Comparison of ENCODE assay signal across 15 cellular contexts in the genomic region with DNA sequence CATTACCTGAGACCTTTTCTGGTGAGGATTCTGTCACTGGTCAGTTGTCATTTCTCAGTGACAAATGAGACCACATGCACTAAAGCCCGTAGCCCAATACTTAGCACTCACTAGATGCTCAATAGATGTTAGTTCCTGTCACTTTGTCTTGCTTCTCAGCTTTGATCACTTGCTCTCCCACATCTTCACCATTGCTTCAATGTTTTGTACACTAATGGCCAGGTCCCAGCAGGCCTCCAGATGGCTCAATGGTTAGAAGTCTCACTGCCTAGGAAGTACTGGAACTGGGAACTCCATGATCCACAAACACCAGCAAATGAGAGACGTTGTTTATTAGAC.
DNase-seq lines count a peak whose midpoint lies in the region; ATAC-seq and TF ChIP-seq lines count a peak whose summit lies in the region.
"Had no signal": no experiment of that assay in that cellular context is flagged by ENCODE, and none has a peak within 500 bp of the region (broad histone marks: within the 10 kb centered on the region; RNA-seq: fewer than 3 reads in every experiment).

No MANE protein-coding gene starts in this region.

- no peak overlapping the region for H4K5ac ChIP-seq in mesendoderm (ENCODE audit: low read length)

- H3K4me3 ChIP-seq in RWPE2 (ENCODE audit: severe bottlenecking) (no peak overlapping the region), coronary artery (no peak overlapping the region), mesendoderm (ENCODE audit: low read length) (no peak overlapping the region)
- H3K4me3 ChIP-seq: colonic mucosa had no signal

- no peak overlapping the region for H3K18ac ChIP-seq in mesendoderm (ENCODE audit: low read length)

- H3K79me2 ChIP-seq in mesendoderm (ENCODE audit: control insufficient read depth, insufficient read depth, low read length) = no peaks in the 10 kb centered on the region

- H2BK120ac ChIP-seq in mesendoderm (ENCODE audit: low read depth, low read length) = no peak overlapping the region

- DNase-seq in activated CD4-positive, alpha-beta T cell treated with anti-CD3 and anti-CD28 coated beads, Interleukin-2, amount 10 ng/mL, durations not matched to agents 7 days and 5 days = no peak
- no peak for DNase-seq in activated CD4-positive, alpha-beta T cell treated with anti-CD3 and anti-CD28 coated beads for 1 hour
- DNase-seq in RWPE2 (ENCODE audit: low spot score) (no peak), coronary artery (ENCODE audit: low spot score) (no peak), medulla oblongata (ENCODE audit: extremely low spot score) (no peak), mesendoderm (no peak)
- peak in 1 of 2 donors; percentile 66 for DNase-seq in stimulated activated effector memory CD8-positive, alpha-beta T cell treated with anti-CD3 and anti-CD28 coated beads, Interleukin-12 subunit alpha, Interleukin-12 subunit beta, amount 100 ng/mL, for 72 hours (ENCODE audit: low spot score in 2 of 2)
- DNase-seq: activated gamma-delta T cell, colonic mucosa, naive B cell, NCI-H1436, NCI-H526 treated with DMSO at 0.1 percent for 48 hours had no signal

- no CpG with 5 or more reads among the region's 2 CpGs for WGBS in mesendoderm (ENCODE audit: extremely low coverage, insufficient coverage, low lambda C conversion rate)

- H3K4me2 ChIP-seq in mesendoderm (ENCODE audit: low read length) = no peak overlapping the region

- H2BK5ac ChIP-seq in mesendoderm (ENCODE audit: low read length) = no peak overlapping the region

- POLR2A ChIA-PET in activated CD4-positive, alpha-beta T cell treated with anti-CD3 and anti-CD28 coated beads, Interleukin-2, amount 10 ng/mL, durations not matched to agents 7 days and 5 days (lab: Charles Lee) = no interaction called here

- H3K79me1 ChIP-seq in mesendoderm (ENCODE audit: low read length) = no peaks in the 10 kb centered on the region

- H3K4me3 Mint-ChIP-seq in activated CD4-positive, alpha-beta T cell treated with anti-CD3 and anti-CD28 coated beads, Interleukin-2, amount 10 ng/mL, durations not matched to agents 7 days and 5 days = no peak overlapping the region
- H3K4me3 Mint-ChIP-seq in stimulated activated effector memory CD8-positive, alpha-beta T cell treated with anti-CD3 and anti-CD28 coated beads, Interleukin-12 subunit alpha, Interleukin-12 subunit beta, amount 100 ng/mL, for 72 hours = peak overlapping the region; percentile 61

- H2BK15ac ChIP-seq in mesendoderm (replicated peaks; ENCODE audit: low read depth) = no peak overlapping the region

- ATAC-seq in RWPE2 (ENCODE audit: low read depth) = no peak
- no peak for ATAC-seq in stimulated activated effector memory CD8-positive, alpha-beta T cell treated with anti-CD3 and anti-CD28 coated beads, Interleukin-12 subunit alpha, Interleukin-12 subunit beta, amount 100 ng/mL, for 72 hours
- ATAC-seq in GM18498 (IDR thresholded peaks at IDR 0.05; ENCODE audit: unreplicated experiment) = no peak
- ATAC-seq: HepG2 had no signal

- H3K56ac ChIP-seq in mesendoderm (ENCODE audit: low read length) = no peak overlapping the region

- no peaks in the 10 kb centered on the region for H3K27me3 Mint-ChIP-seq in activated CD4-positive, alpha-beta T cell treated with anti-CD3 and anti-CD28 coated beads, Interleukin-2, amount 10 ng/mL, durations not matched to agents 7 days and 5 days
- H3K27me3 Mint-ChIP-seq: naive B cell had no signal

- H4K8ac ChIP-seq in mesendoderm (ENCODE audit: low read depth, low read length) = no peak overlapping the region

- no peak overlapping the region for H3K23ac ChIP-seq in mesendoderm (ENCODE audit: low read length)

- H3K4me1 Mint-ChIP-seq in activated CD4-positive, alpha-beta T cell treated with anti-CD3 and anti-CD28 coated beads, Interleukin-2, amount 10 ng/mL, durations not matched to agents 7 days and 5 days = peaks cover 69% of the 10 kb centered on the region
- H3K4me1 Mint-ChIP-seq in stimulated activated effector memory CD8-positive, alpha-beta T cell treated with anti-CD3 and anti-CD28 coated beads, Interleukin-12 subunit alpha, Interleukin-12 subunit beta, amount 100 ng/mL, for 72 hours = peaks cover 79% of the 10 kb centered on the region

- H3K4me1 ChIP-seq in RWPE2 (ENCODE audit: insufficient read depth, poor library complexity, severe bottlenecking) (peaks cover 23% of the 10 kb centered on the region), mesendoderm (ENCODE audit: control insufficient read depth, low read depth, low read length) (no peaks in the 10 kb centered on the region)
- H3K4me1 ChIP-seq: colonic mucosa had no signal

- no peak overlapping the region for H3K9ac ChIP-seq in mesendoderm (ENCODE audit: low read length)

- no peak overlapping the region for H2AK5ac ChIP-seq in mesendoderm (ENCODE audit: low read length)

- H3K9me3 Mint-ChIP-seq in activated CD4-positive, alpha-beta T cell treated with anti-CD3 and anti-CD28 coated beads, Interleukin-2, amount 10 ng/mL, durations not matched to agents 7 days and 5 days = peaks cover 33% of the 10 kb centered on the region
- peaks cover 8% of the 10 kb centered on the region for H3K9me3 Mint-ChIP-seq in stimulated activated effector memory CD8-positive, alpha-beta T cell treated with anti-CD3 and anti-CD28 coated beads, Interleukin-12 subunit alpha, Interleukin-12 subunit beta, amount 100 ng/mL, for 72 hours

- peak overlapping the region; percentile 86 for H3K27ac Mint-ChIP-seq in activated CD4-positive, alpha-beta T cell treated with anti-CD3 and anti-CD28 coated beads, Interleukin-2, amount 10 ng/mL, durations not matched to agents 7 days and 5 days
- peak overlapping the region; percentile 97 for H3K27ac Mint-ChIP-seq in stimulated activated effector memory CD8-positive, alpha-beta T cell treated with anti-CD3 and anti-CD28 coated beads, Interleukin-12 subunit alpha, Interleukin-12 subunit beta, amount 100 ng/mL, for 72 hours

- H3K4ac ChIP-seq in mesendoderm (ENCODE audit: low read depth, low read length) = no peak overlapping the region

- H3K9me3 ChIP-seq in RWPE2 (ENCODE audit: severe bottlenecking) = no peaks in the 10 kb centered on the region
- H3K9me3 ChIP-seq: colonic mucosa had no signal

- peaks cover 26% of the 10 kb centered on the region for H3K36me3 Mint-ChIP-seq in activated CD4-positive, alpha-beta T cell treated with anti-CD3 and anti-CD28 coated beads, Interleukin-2, amount 10 ng/mL, durations not matched to agents 7 days and 5 days (ENCODE audit: low read depth)
- peaks cover 21% of the 10 kb centered on the region for H3K36me3 Mint-ChIP-seq in stimulated activated effector memory CD8-positive, alpha-beta T cell treated with anti-CD3 and anti-CD28 coated beads, Interleukin-12 subunit alpha, Interleukin-12 subunit beta, amount 100 ng/mL, for 72 hours

- H3K27ac ChIP-seq in RWPE2 (ENCODE audit: poor library complexity, severe bottlenecking) (peak overlapping the region; percentile 100), coronary artery (peak overlapping the region; percentile 11 to 53), mesendoderm (ENCODE audit: low read depth, low read length) (no peak overlapping the region)
- H3K27ac ChIP-seq: colonic mucosa, VCaP had no signal

- H3K27me3 ChIP-seq in RWPE2 (ENCODE audit: insufficient read depth, poor library complexity, severe bottlenecking) (no peaks in the 10 kb centered on the region), mesendoderm (ENCODE audit: insufficient read depth, low read length, poor library complexity) (no peaks in the 10 kb centered on the region)
- H3K27me3 ChIP-seq: colonic mucosa had no signal

- TF ChIP-seq CTCF in RWPE2 (IDR thresholded peaks at IDR 0.05; ENCODE audit: poor library complexity, severe bottlenecking) (no peak), coronary artery (IDR thresholded peaks at IDR 0.05) (no peak)

- H3K36me3 ChIP-seq in RWPE2 (ENCODE audit: low read depth) = no peaks in the 10 kb centered on the region
- no peaks in the 10 kb centered on the region for H3K36me3 ChIP-seq in mesendoderm (ENCODE audit: control insufficient read depth, insufficient read depth, low read length)
- H3K36me3 ChIP-seq: colonic mucosa had no signal

- CTCF ChIA-PET in activated CD4-positive, alpha-beta T cell treated with anti-CD3 and anti-CD28 coated beads, Interleukin-2, amount 10 ng/mL, durations not matched to agents 7 days and 5 days (lab: Charles Lee) = no interaction called here
